12 cellular contexts compared by ENCODE assay signal in genomic region chr6:78911218-78911617, GRCh38. TPM values are rescaled to one million over a fixed set of nuclear protein-coding genes. Genes with fewer than 3 reads are reported as not detected.
DNase-seq lines count a peak whose midpoint lies in the region; ATAC-seq lines count a peak whose summit lies in the region.
"Had no signal": no experiment of that assay in that cellular context is flagged by ENCODE, and none has a peak within 500 bp of the region (broad histone marks: within the 10 kb centered on the region; RNA-seq: fewer than 3 reads in every experiment).

No MANE protein-coding gene starts in this region.

- H3K4me3 ChIP-seq in iPS-11a (ENCODE audit: low read depth, low read length) (peak overlapping the region; percentile 62), skeletal muscle satellite cell (ENCODE audit: low read length) (peak overlapping the region; percentile 72)

- peaks cover 10% of the 10 kb centered on the region for H3K4me1 Mint-ChIP-seq in activated CD4-positive, alpha-beta T cell treated with anti-CD3 and anti-CD28 coated beads for 36 hours
- H3K4me1 Mint-ChIP-seq in activated naive CD8-positive, alpha-beta T cell treated with anti-CD3 and anti-CD28 coated beads, Interleukin-2, amount 10 ng/mL, durations not matched to agents 7 days and 5 days: peaks cover 6% of the 10 kb centered on the region

- H3K4me2 ChIP-seq in skeletal muscle satellite cell (ENCODE audit: low read length): peak overlapping the region; percentile 90

- ATAC-seq in activated CD4-positive, alpha-beta T cell treated with anti-CD3 and anti-CD28 coated beads for 36 hours: no peak
- ATAC-seq in activated naive CD8-positive, alpha-beta T cell treated with anti-CD3 and anti-CD28 coated beads, Interleukin-2, amount 10 ng/mL, durations not matched to agents 7 days and 5 days (ENCODE audit: low read depth): no peak
- ATAC-seq in HG03354 (IDR thresholded peaks at IDR 0.05; ENCODE audit: poor library complexity, severe bottlenecking, unreplicated experiment): no peak

- H3K9ac ChIP-seq in skeletal muscle satellite cell (ENCODE audit: low read depth, low read length): no peak overlapping the region

- no peak for DNase-seq in activated CD4-positive, alpha-beta T cell treated with anti-CD3 and anti-CD28 coated beads for 36 hours
- DNase-seq in activated CD4-positive, alpha-beta T cell treated with anti-CD3 and anti-CD28 coated beads, Interleukin-2, amount 50 U/mL, for 1 hour: no peak
- no peak for DNase-seq in activated naive CD8-positive, alpha-beta T cell treated with anti-CD3 and anti-CD28 coated beads, Interleukin-2, amount 10 ng/mL, durations not matched to agents 7 days and 5 days
- no peak for DNase-seq in NCI-H748 (lab: John Stamatoyannopoulos, UW; ENCODE audit: unreplicated experiment)
- no peak for DNase-seq in GDM1 (lab: John Stamatoyannopoulos, UW)
- DNase-seq: cerebellar nuclear complex, EL, HCEC 1CT, NCI-H526 had no signal

- no peaks in the 10 kb centered on the region for H3K27me3 ChIP-seq in skeletal muscle satellite cell (ENCODE audit: control insufficient read depth, insufficient read depth, low read length)

- peaks cover 2% of the 10 kb centered on the region for H3K36me3 Mint-ChIP-seq in activated CD4-positive, alpha-beta T cell treated with anti-CD3 and anti-CD28 coated beads for 36 hours (ENCODE audit: low read depth)
- peaks cover 1% of the 10 kb centered on the region for H3K36me3 Mint-ChIP-seq in activated naive CD8-positive, alpha-beta T cell treated with anti-CD3 and anti-CD28 coated beads, Interleukin-2, amount 10 ng/mL, durations not matched to agents 7 days and 5 days

- no peaks in the 10 kb centered on the region for H3K36me3 ChIP-seq in skeletal muscle satellite cell (ENCODE audit: insufficient read depth, low read length)

- no peak overlapping the region for H3K27ac Mint-ChIP-seq in activated CD4-positive, alpha-beta T cell treated with anti-CD3 and anti-CD28 coated beads for 36 hours
- H3K27ac Mint-ChIP-seq in activated naive CD8-positive, alpha-beta T cell treated with anti-CD3 and anti-CD28 coated beads, Interleukin-2, amount 10 ng/mL, durations not matched to agents 7 days and 5 days: no peak overlapping the region

- POLR2A ChIA-PET in activated CD4-positive, alpha-beta T cell treated with anti-CD3 and anti-CD28 coated beads for 36 hours (lab: Charles Lee): no interaction called here
- POLR2A ChIA-PET in activated naive CD8-positive, alpha-beta T cell treated with anti-CD3 and anti-CD28 coated beads, Interleukin-2, amount 10 ng/mL, durations not matched to agents 7 days and 5 days (lab: Charles Lee): interaction anchor here (1.1 kb wide), 1 partner anchor 167 kb away, joined by 4 read pairs; the partner anchor contains the start of gene PHIP

- peaks cover 22% of the 10 kb centered on the region for H3K4me1 ChIP-seq in skeletal muscle satellite cell (ENCODE audit: control insufficient read depth, insufficient read depth, low read length)

- no peaks in the 10 kb centered on the region for H3K9me3 ChIP-seq in skeletal muscle satellite cell (replicated peaks; ENCODE audit: low read length)

- CTCF ChIA-PET in activated CD4-positive, alpha-beta T cell treated with anti-CD3 and anti-CD28 coated beads for 36 hours (lab: Charles Lee): interaction anchor here (0.6 to 1.3 kb wide), 2 partner anchors 9 to 720 kb away, joined by 3 read pairs; partner anchors contain the start of gene SH3BGRL2

- peaks cover 2% of the 10 kb centered on the region for H3K9me3 Mint-ChIP-seq in activated CD4-positive, alpha-beta T cell treated with anti-CD3 and anti-CD28 coated beads for 36 hours (ENCODE audit: low read depth)
- H3K9me3 Mint-ChIP-seq in activated naive CD8-positive, alpha-beta T cell treated with anti-CD3 and anti-CD28 coated beads, Interleukin-2, amount 10 ng/mL, durations not matched to agents 7 days and 5 days: peaks cover under 1% of the 10 kb centered on the region

- intact Hi-C loops in activated CD4-positive, alpha-beta T cell treated with anti-CD3 and anti-CD28 coated beads for 36 hours (cut with DNase I, micrococcal nuclease): no loop called here

- peak overlapping the region; percentile 40 for H3K4me3 Mint-ChIP-seq in activated CD4-positive, alpha-beta T cell treated with anti-CD3 and anti-CD28 coated beads for 36 hours
- H3K4me3 Mint-ChIP-seq in activated naive CD8-positive, alpha-beta T cell treated with anti-CD3 and anti-CD28 coated beads, Interleukin-2, amount 10 ng/mL, durations not matched to agents 7 days and 5 days: peak overlapping the region; percentile 77

- peaks cover 31% of the 10 kb centered on the region for H3K27me3 Mint-ChIP-seq in activated CD4-positive, alpha-beta T cell treated with anti-CD3 and anti-CD28 coated beads for 36 hours
- peaks cover 22% of the 10 kb centered on the region for H3K27me3 Mint-ChIP-seq in activated naive CD8-positive, alpha-beta T cell treated with anti-CD3 and anti-CD28 coated beads, Interleukin-2, amount 10 ng/mL, durations not matched to agents 7 days and 5 days

RNA-seq across cellular contexts. Expression of gene IRAK1BP1, which starts 43.9 kb away (rescaled TPM):
- 1 to 10 TPM; 1.6 to 2.7 TPM for total RNA-seq in activated CD4-positive, alpha-beta T cell treated with anti-CD3 and anti-CD28 coated beads for 36 hours
- total RNA-seq in activated naive CD8-positive, alpha-beta T cell treated with anti-CD3 and anti-CD28 coated beads, Interleukin-2, amount 10 ng/mL, durations not matched to agents 7 days and 5 days: 1 to 10 TPM; 3.0 to 3.1 TPM
- 3.5 and 4.4 TPM in 2 replicates for total RNA-seq in skeletal muscle satellite cell (2012; rRNA removed)
